ENCODE assay signal across 20 cellular contexts in genomic region chr1:93698351-93699112, GRCh38.
"Had no signal": no experiment of that assay in that cellular context is flagged by ENCODE, and none has a peak within 500 bp of the region (broad histone marks: within the 10 kb centered on the region; RNA-seq: fewer than 3 reads in every experiment).

No MANE protein-coding gene starts in this region.

- H3K27me3 ChIP-seq: ascending aorta, tibial nerve had no signal

- H3K27ac Mint-ChIP-seq: activated CD4-positive, alpha-beta T cell treated with anti-CD3 and anti-CD28 coated beads, Interleukin-2, amount 10 ng/mL, durations not matched to agents 7 days and 5 days; activated CD8-positive, alpha-beta T cell treated with anti-CD3 and anti-CD28 coated beads, Interleukin-2, amount 10 ng/mL, durations not matched to agents 7 days and 5 days; activated naive CD4-positive, alpha-beta T cell treated with anti-CD3 and anti-CD28 coated beads, Interleukin-2, amount 50 U/mL, for 24 hours; dendritic cell treated with granulocyte-macrophage colony-stimulating factor and Interleukin-4, amounts not matched to agents 40 ng/mL and 50 ng/mL, for 4 days; nephron progenitor cell; stimulated activated naive CD8-positive, alpha-beta T cell treated with anti-CD3 and anti-CD28 coated beads, Interleukin-15, Interleukin-2, amounts not matched to agents 100 ng/mL and 50 ng/mL, for 24 hours; T-helper 1 cell treated with Interleukin-12 subunit alpha and Interleukin-12 subunit beta and Interleukin-4 antibody, amounts not matched to agents 30 μg/mL and 1 μg/mL, for 36 hours had no signal

- H3K4me3 Mint-ChIP-seq: activated CD4-positive, alpha-beta T cell treated with anti-CD3 and anti-CD28 coated beads, Interleukin-2, amount 10 ng/mL, durations not matched to agents 7 days and 5 days; activated CD8-positive, alpha-beta T cell treated with anti-CD3 and anti-CD28 coated beads, Interleukin-2, amount 10 ng/mL, durations not matched to agents 7 days and 5 days; activated naive CD4-positive, alpha-beta T cell treated with anti-CD3 and anti-CD28 coated beads, Interleukin-2, amount 50 U/mL, for 24 hours; dendritic cell treated with granulocyte-macrophage colony-stimulating factor and Interleukin-4, amounts not matched to agents 40 ng/mL and 50 ng/mL, for 4 days; nephron progenitor cell; stimulated activated naive CD8-positive, alpha-beta T cell treated with anti-CD3 and anti-CD28 coated beads, Interleukin-15, Interleukin-2, amounts not matched to agents 100 ng/mL and 50 ng/mL, for 24 hours; T-helper 1 cell treated with Interleukin-12 subunit alpha and Interleukin-12 subunit beta and Interleukin-4 antibody, amounts not matched to agents 30 μg/mL and 1 μg/mL, for 36 hours had no signal

- H3K27ac ChIP-seq: ascending aorta, tibial nerve had no signal

- H3K36me3 Mint-ChIP-seq: activated naive CD4-positive, alpha-beta T cell treated with anti-CD3 and anti-CD28 coated beads, Interleukin-2, amount 50 U/mL, for 24 hours had no signal

- DNase-seq: activated CD4-positive, alpha-beta T cell treated with anti-CD3 and anti-CD28 coated beads, Interleukin-2, amount 10 ng/mL, durations not matched to agents 7 days and 5 days; activated CD8-positive, alpha-beta memory T cell treated with anti-CD3 and anti-CD28 coated beads, Interleukin-2, amount 50 U/mL, for 4 hours; activated CD8-positive, alpha-beta T cell treated with anti-CD3 and anti-CD28 coated beads, Interleukin-2, amount 10 ng/mL, durations not matched to agents 7 days and 5 days; activated gamma-delta T cell; cerebellar nuclear complex; effector CD8-positive, alpha-beta T cell; hippocampal formation; midbrain; nephron progenitor cell; occipital lobe; retina; stimulated activated CD4-positive, alpha-beta T cell treated with anti-CD3 and anti-CD28 coated beads, Interleukin-1b, Interleukin-23, amount 100 ng/mL, for 48 hours had no signal

- H3K4me3 ChIP-seq: ascending aorta, lung, tibial nerve had no signal

- ATAC-seq: activated CD4-positive, CD25-positive, alpha-beta regulatory T cell treated with anti-CD3 and anti-CD28 coated beads, Interleukin-2, amount 50 U/mL, for 24 hours; activated CD8-positive, alpha-beta T cell treated with anti-CD3 and anti-CD28 coated beads, Interleukin-2, amount 10 ng/mL, durations not matched to agents 7 days and 5 days had no signal

- H3K4me1 Mint-ChIP-seq: activated CD4-positive, alpha-beta T cell treated with anti-CD3 and anti-CD28 coated beads, Interleukin-2, amount 10 ng/mL, durations not matched to agents 7 days and 5 days; activated naive CD4-positive, alpha-beta T cell treated with anti-CD3 and anti-CD28 coated beads, Interleukin-2, amount 50 U/mL, for 24 hours had no signal

- H3K9me3 Mint-ChIP-seq: activated CD4-positive, alpha-beta T cell treated with anti-CD3 and anti-CD28 coated beads, Interleukin-2, amount 10 ng/mL, durations not matched to agents 7 days and 5 days; activated naive CD4-positive, alpha-beta T cell treated with anti-CD3 and anti-CD28 coated beads, Interleukin-2, amount 50 U/mL, for 24 hours; dendritic cell treated with granulocyte-macrophage colony-stimulating factor and Interleukin-4, amounts not matched to agents 40 ng/mL and 50 ng/mL, for 4 days; nephron progenitor cell; stimulated activated naive CD8-positive, alpha-beta T cell treated with anti-CD3 and anti-CD28 coated beads, Interleukin-15, Interleukin-2, amounts not matched to agents 100 ng/mL and 50 ng/mL, for 24 hours; T-helper 1 cell treated with Interleukin-12 subunit alpha and Interleukin-12 subunit beta and Interleukin-4 antibody, amounts not matched to agents 30 μg/mL and 1 μg/mL, for 36 hours had no signal

- H3K27me3 Mint-ChIP-seq: activated CD4-positive, alpha-beta T cell treated with anti-CD3 and anti-CD28 coated beads, Interleukin-2, amount 10 ng/mL, durations not matched to agents 7 days and 5 days; activated naive CD4-positive, alpha-beta T cell treated with anti-CD3 and anti-CD28 coated beads, Interleukin-2, amount 50 U/mL, for 24 hours; dendritic cell treated with granulocyte-macrophage colony-stimulating factor and Interleukin-4, amounts not matched to agents 40 ng/mL and 50 ng/mL, for 4 days; stimulated activated naive CD8-positive, alpha-beta T cell treated with anti-CD3 and anti-CD28 coated beads, Interleukin-15, Interleukin-2, amounts not matched to agents 100 ng/mL and 50 ng/mL, for 24 hours had no signal

- H3K36me3 ChIP-seq: ascending aorta, tibial nerve had no signal

- H3K9me3 ChIP-seq: ascending aorta, tibial nerve had no signal
